In the genomic region with DNA sequence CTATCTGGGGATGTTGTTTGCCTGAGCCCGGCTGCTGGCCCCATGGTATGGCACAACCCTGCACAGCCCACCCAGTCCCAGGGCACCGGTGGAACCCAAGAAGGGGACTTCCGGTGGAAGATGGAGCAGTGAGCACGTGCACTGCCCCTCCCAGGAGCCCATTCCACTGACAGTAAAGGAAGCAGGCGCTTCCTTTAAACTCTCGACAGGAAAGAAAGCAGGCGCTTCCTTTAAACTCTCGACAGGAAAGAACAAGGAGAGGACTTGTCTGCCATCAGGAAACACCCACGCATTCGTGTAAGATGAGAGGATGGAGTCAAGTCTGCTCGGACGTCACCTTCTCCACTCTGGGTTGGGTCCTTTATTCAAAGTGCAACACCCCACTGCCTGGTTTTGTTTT, we compare ENCODE assay signal across 12 cellular contexts. TPM values are rescaled to one million over a fixed set of nuclear protein-coding genes. Genes with fewer than 3 reads are reported as not detected.
DNase-seq lines count a peak whose midpoint lies in the region; ATAC-seq and TF ChIP-seq lines count a peak whose summit lies in the region.
"Had no signal": no experiment of that assay in that cellular context is flagged by ENCODE, and none has a peak within 500 bp of the region (broad histone marks: within the 10 kb centered on the region; RNA-seq: fewer than 3 reads in every experiment).

No MANE protein-coding gene starts in this region.

- H3K4me1 Mint-ChIP-seq in activated CD4-positive, alpha-beta T cell treated with anti-CD3 and anti-CD28 coated beads, Interleukin-2, amount 10 ng/mL, durations not matched to agents 24 days and 14 days = peaks cover 46% of the 10 kb centered on the region
- H3K4me1 Mint-ChIP-seq in natural killer cell = peaks cover 45 to 59% of the 10 kb centered on the region in 2 donors

- H3K4me1 ChIP-seq in mammary epithelial cell (ENCODE audit: insufficient read depth, low read length) = peaks cover 17% of the 10 kb centered on the region
- H3K4me1 ChIP-seq: sigmoid colon, tibial artery had no signal

- H3K27ac ChIP-seq in mammary epithelial cell (ENCODE audit: insufficient read depth, low read depth, low read length) = no peak overlapping the region
- H3K27ac ChIP-seq in WERI-Rb-1 = no peak overlapping the region
- H3K27ac ChIP-seq: epithelial cell of prostate, sigmoid colon, tibial artery had no signal

- BruUV-seq in mammary epithelial cell (replicated peaks; lab: Mats Ljungman, UMichigan) = no TSS peak

- H3K79me2 ChIP-seq in mammary epithelial cell (ENCODE audit: insufficient read depth, low read length) = no peaks in the 10 kb centered on the region

- H3K27me3 ChIP-seq in mammary epithelial cell (ENCODE audit: insufficient read depth, low read length) (no peaks in the 10 kb centered on the region), WERI-Rb-1 (ENCODE audit: insufficient read depth, low read depth, severe bottlenecking) (no peaks in the 10 kb centered on the region)

- dilution Hi-C loops in mammary epithelial cell (cut with HindIII; ENCODE audit: low sequenced_read_pairs) = loop anchor here (5.0 kb wide), 2 partner anchors 53 to 88 kb away; a partner anchor contains a TSS

- DNase-seq in activated CD4-positive, alpha-beta T cell treated with anti-CD3 and anti-CD28 coated beads, Interleukin-2, amount 10 ng/mL, durations not matched to agents 24 days and 14 days = peak; percentile 70
- DNase-seq in activated CD4-positive, alpha-beta T cell treated with anti-CD3 and anti-CD28 coated beads, Interleukin-2, amount 50 U/mL, for 1 hour = no peak
- peak; percentile 67 for DNase-seq in KBM-7
- DNase-seq in mammary epithelial cell = peak; percentile 40
- DNase-seq in natural killer cell = no peak
- DNase-seq in glomerular visceral epithelial cell (ENCODE audit: extremely low spot score) = no peak
- DNase-seq in WERI-Rb-1 = no peak
- DNase-seq in SKM-1 (lab: John Stamatoyannopoulos, UW; ENCODE audit: unreplicated experiment) = no peak
- DNase-seq: DMS53, sigmoid colon, tibial artery had no signal

- intact Hi-C loops in activated CD4-positive, alpha-beta T cell treated with anti-CD3 and anti-CD28 coated beads, Interleukin-2, amount 10 ng/mL, durations not matched to agents 24 days and 14 days (cut with micrococcal nuclease) = loop anchor here (2.0 to 5.0 kb wide), 6 partner anchors 53 to 493 kb away; a partner anchor contains a TSS
- intact Hi-C loops in mammary epithelial cell (cut with micrococcal nuclease) (loop anchor here (2.0 to 5.0 kb wide), 4 partner anchors 29 to 1617 kb away; no protein-coding TSS in a partner anchor), natural killer cell (cut with micrococcal nuclease) (loop anchor here (1.0 to 2.0 kb wide), 2 partner anchors 7 to 219 kb away; no protein-coding TSS in a partner anchor)

- no peak overlapping the region for H3K4me2 ChIP-seq in mammary epithelial cell (ENCODE audit: insufficient read depth, low read depth, low read length)

- peaks cover 6% of the 10 kb centered on the region for H3K9me3 Mint-ChIP-seq in activated CD4-positive, alpha-beta T cell treated with anti-CD3 and anti-CD28 coated beads, Interleukin-2, amount 10 ng/mL, durations not matched to agents 24 days and 14 days
- H3K9me3 Mint-ChIP-seq in natural killer cell = no peaks in the 10 kb centered on the region

- no peaks in the 10 kb centered on the region for H3K27me3 Mint-ChIP-seq in activated CD4-positive, alpha-beta T cell treated with anti-CD3 and anti-CD28 coated beads, Interleukin-2, amount 10 ng/mL, durations not matched to agents 24 days and 14 days
- H3K27me3 Mint-ChIP-seq in natural killer cell (ENCODE audit: low read depth in 2 of 2) = no peaks in the 10 kb centered on the region

- H2AFZ ChIP-seq in mammary epithelial cell (ENCODE audit: low read depth, low read length) = no peak overlapping the region

- H3K4me3 Mint-ChIP-seq in activated CD4-positive, alpha-beta T cell treated with anti-CD3 and anti-CD28 coated beads, Interleukin-2, amount 10 ng/mL, durations not matched to agents 24 days and 14 days = peak overlapping the region; percentile 27
- no peak overlapping the region for H3K4me3 Mint-ChIP-seq in natural killer cell

- H3K4me3 ChIP-seq in mammary epithelial cell (replicated peaks in 1 of 3; ENCODE audit: insufficient read depth in 1 of 3, low read depth in 2 of 3, low read length in 3 of 3) (no peak overlapping the region), WERI-Rb-1 (ENCODE audit: low read depth, low read length) (no peak overlapping the region)
- H3K4me3 ChIP-seq: sigmoid colon, tibial artery had no signal

- ATAC-seq in natural killer cell = no peak

- H3K36me3 ChIP-seq in mammary epithelial cell (ENCODE audit: insufficient read depth, low read length) = peaks cover 4% of the 10 kb centered on the region
- H3K36me3 ChIP-seq in WERI-Rb-1 = peaks cover 13% of the 10 kb centered on the region

- CTCF ChIA-PET in mammary epithelial cell (lab: Charles Lee; ENCODE audit: low non-redundant PET) = no interaction called here

- no peaks in the 10 kb centered on the region for H4K20me1 ChIP-seq in mammary epithelial cell (ENCODE audit: insufficient read depth, low read length)

- in situ Hi-C loops in KBM-7 (cut with MboI; ENCODE audit: low pct_unique_long_range_greater_than_20kb, low sequenced_read_pairs) (no loop called here), mammary epithelial cell (cut with MboI; ENCODE audit: low sequenced_read_pairs in 2 of 2) (loop anchor here in 1 of 2 donors (25.0 kb wide), 1 partner anchor 218 kb away; no protein-coding TSS in a partner anchor)

- 54% methylated on average over 10 of the region's 12 CpGs for WGBS in mammary epithelial cell (ENCODE audit: low coverage, missing lambda C conversion rate)

- H3K9ac ChIP-seq in mammary epithelial cell (ENCODE audit: insufficient read depth, low read length) = no peak overlapping the region

- H3K9me3 ChIP-seq in mammary epithelial cell (replicated peaks; ENCODE audit: insufficient read depth, low read length) = no peaks in the 10 kb centered on the region
- no peaks in the 10 kb centered on the region for H3K9me3 ChIP-seq in WERI-Rb-1 (ENCODE audit: severe bottlenecking)
- H3K9me3 ChIP-seq: sigmoid colon, tibial artery had no signal

- TF ChIP-seq CTCF in mammary epithelial cell (conservative IDR thresholded peaks at IDR 0.05 in 1 of 2, IDR thresholded peaks at IDR 0.05 in 1 of 2; ENCODE audit: extremely low read depth in 1 of 2, insufficient read depth in 1 of 2, low read depth in 1 of 2, low read length in 2 of 2) = no peak
- no peak for TF ChIP-seq CTCF in natural killer cell (IDR thresholded peaks at IDR 0.05)
- TF ChIP-seq CTCF in WERI-Rb-1 (IDR thresholded peaks at IDR 0.05; ENCODE audit: low read depth, low read length) = no peak

- peaks cover 34% of the 10 kb centered on the region for H3K36me3 Mint-ChIP-seq in activated CD4-positive, alpha-beta T cell treated with anti-CD3 and anti-CD28 coated beads, Interleukin-2, amount 10 ng/mL, durations not matched to agents 24 days and 14 days (ENCODE audit: low read depth)
- no peaks in the 10 kb centered on the region for H3K36me3 Mint-ChIP-seq in natural killer cell

- H3K27ac Mint-ChIP-seq in activated CD4-positive, alpha-beta T cell treated with anti-CD3 and anti-CD28 coated beads, Interleukin-2, amount 10 ng/mL, durations not matched to agents 24 days and 14 days = peak overlapping the region; percentile 76
- peak overlapping the region; percentile 84 to 98 for H3K27ac Mint-ChIP-seq in natural killer cell

RNA-seq across cellular contexts. Expression of a gene that starts 53.7 kb away (rescaled TPM):
- 94.9 and 100 TPM in 2 replicates for total RNA-seq in activated CD4-positive, alpha-beta T cell treated with anti-CD3 and anti-CD28 coated beads, Interleukin-2, amount 10 ng/mL, durations not matched to agents 24 days and 14 days
- total RNA-seq in mammary epithelial cell (under 1 TPM; 0.17 to 0.64 TPM), natural killer cell (10 to 100 TPM; 24.3 to 45.7 (median 26.5) TPM)
- polyA plus RNA-seq in mammary epithelial cell = 5.4 TPM
- 11.3 TPM for polyA minus RNA-seq in mammary epithelial cell

Comparison
In these comparisons a context has a peak if more than half of its experiments do, and no peak if none do; other contexts are left out.
1. DNase-seq: peak in activated CD4-positive, alpha-beta T cell treated with anti-CD3 and anti-CD28 coated beads, Interleukin-2, amount 10 ng/mL, durations not matched to agents 24 days and 14 days (single experiment), KBM-7 (single experiment) and mammary epithelial cell (single experiment); none in activated CD4-positive, alpha-beta T cell treated with anti-CD3 and anti-CD28 coated beads, Interleukin-2, amount 50 U/mL, for 1 hour (single experiment), natural killer cell (single experiment), glomerular visceral epithelial cell (single experiment), WERI-Rb-1 (single experiment) and SKM-1 (single experiment).
2. RNA of a gene that starts 53.7 kb away (total RNA-seq): 94.9 to 100 TPM in activated CD4-positive, alpha-beta T cell treated with anti-CD3 and anti-CD28 coated beads, Interleukin-2, amount 10 ng/mL, durations not matched to agents 24 days and 14 days and 24.3 to 45.7 TPM in natural killer cell; 0.17 to 0.64 TPM in mammary epithelial cell; every median in the first group is over 10 times any median in the second.